ENCODE assay signal across 13 cellular contexts in the genomic region with DNA sequence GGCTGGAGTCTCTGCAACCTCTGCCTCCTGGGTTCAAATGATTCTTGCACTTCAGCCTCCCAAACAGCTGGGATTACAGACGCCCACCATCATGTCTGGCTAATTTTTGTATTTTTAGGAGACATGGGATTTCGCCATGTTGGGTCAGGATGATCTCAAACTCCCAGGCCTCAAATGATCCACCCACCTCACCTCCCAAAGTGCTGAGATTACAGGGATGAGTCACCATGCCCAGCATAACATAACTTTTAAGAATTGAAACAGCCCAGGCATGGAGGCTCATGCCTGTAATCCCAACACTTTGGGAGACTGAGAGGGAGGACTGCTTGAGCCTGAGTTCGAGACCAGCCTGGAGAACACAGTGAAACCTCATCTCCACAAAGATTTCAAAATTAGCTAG. TPM values are rescaled to one million over a fixed set of nuclear protein-coding genes. Genes with fewer than 3 reads are reported as not detected.
A peak's percentile ranks its signal among the peaks of the same experiment; 100 is the strongest.
DNase-seq lines count a peak whose midpoint lies in the region; ATAC-seq, FAIRE-seq and TF ChIP-seq lines count a peak whose summit lies in the region.
"Had no signal": no experiment of that assay in that cellular context is flagged by ENCODE, and none has a peak within 500 bp of the region (broad histone marks: within the 10 kb centered on the region; RNA-seq: fewer than 3 reads in every experiment).

No MANE protein-coding gene starts in this region.

- CTCF ChIA-PET in GM12878 (lab: Yijun Ruan, JAX), result interaction anchor here (1.0 kb wide), 1 partner anchor 219 kb away, joined by 4 read pairs; no protein-coding TSS in a partner anchor

- TF ChIP-seq EP300 in GM12878 (IDR thresholded peaks at IDR 0.05; ENCODE audit: borderline replicate concordance in 1 of 2, control insufficient read depth in 1 of 2, low read depth in 2 of 2, low read length in 2 of 2), result no peak

- in situ Hi-C loops in GM12878 (cut with MboI), result no loop called here

- H3K27me3 Mint-ChIP-seq in T-helper 1 cell treated with Interleukin-12 subunit alpha and Interleukin-12 subunit beta and Interleukin-4 antibody, amounts not matched to agents 30 μg/mL and 1 μg/mL, for 36 hours (ENCODE audit: low read depth), result no peaks in the 10 kb centered on the region
- no peaks in the 10 kb centered on the region for H3K27me3 Mint-ChIP-seq in nephron progenitor cell (ENCODE audit: low read depth, poor library complexity)

- TF ChIP-seq CTCF in GM12878 (IDR thresholded peaks at IDR 0.05 in 2 of 3, conservative IDR thresholded peaks at IDR 0.05 in 1 of 3; ENCODE audit: control insufficient read depth in 2 of 3, extremely low read depth in 1 of 3, insufficient read depth in 1 of 3, low read depth in 3 of 3, low read length in 3 of 3) (no peak), nephron progenitor cell (IDR thresholded peaks at IDR 0.05) (no peak)

- no peak for ATAC-seq in GM12878
- ATAC-seq in HG03175 (IDR thresholded peaks at IDR 0.05; ENCODE audit: unreplicated experiment), result no peak
- ATAC-seq: Panc1 had no signal

- SMC1A ChIA-PET in GM12878 (lab: Charles Lee; ENCODE audit: uncharacterized antibody, unreplicated experiment), result interaction anchor here (0.7 to 2.5 kb wide), 3 partner anchors 8 to 58 kb away, joined by 3 to 7 read pairs (median 4); a partner anchor contains a TSS

- H3K27me3 ChIP-seq in GM12878 (replicated peaks in 1 of 2; ENCODE audit: control insufficient read depth in 2 of 2, insufficient read depth in 2 of 2, low read length in 1 of 2), result no peaks in the 10 kb centered on the region

- H3K4me1 ChIP-seq in GM12878 (ENCODE audit: control insufficient read depth, insufficient read depth, low read length), result no peaks in the 10 kb centered on the region; the same call in 1 of the 2 replicates

- RAD21 ChIA-PET in GM12878 (lab: Charles Lee; ENCODE audit: unreplicated experiment), result no interaction called here

- H3K4me2 ChIP-seq in GM12878 (ENCODE audit: control insufficient read depth, insufficient read depth), result peak overlapping the region; percentile 40

- no peak for TF ChIP-seq POLR2A in GM12878 (IDR thresholded peaks at IDR 0.05; ENCODE audit: low read depth, low read length)

- H3K4me3 ChIP-seq in GM12878, result peak overlapping the region; percentile 46; the same call in 1 of the 2 replicates

- no peaks in the 10 kb centered on the region for H4K20me1 ChIP-seq in GM12878 (ENCODE audit: control insufficient read depth, insufficient read depth)

- H3K4me3 Mint-ChIP-seq in T-helper 1 cell treated with Interleukin-12 subunit alpha and Interleukin-12 subunit beta and Interleukin-4 antibody, amounts not matched to agents 30 μg/mL and 1 μg/mL, for 36 hours, result peak overlapping the region; percentile 50
- peak overlapping the region; percentile 73 for H3K4me3 Mint-ChIP-seq in nephron progenitor cell

- peaks cover 19% of the 10 kb centered on the region for H3K4me1 Mint-ChIP-seq in T-helper 1 cell treated with Interleukin-12 subunit alpha and Interleukin-12 subunit beta and Interleukin-4 antibody, amounts not matched to agents 30 μg/mL and 1 μg/mL, for 36 hours (ENCODE audit: low read depth)
- peaks cover 40% of the 10 kb centered on the region for H3K4me1 Mint-ChIP-seq in nephron progenitor cell

- WGBS in GM12878 (ENCODE audit: insufficient coverage, insufficient replicate concordance, low lambda C conversion rate, missing lambda C conversion rate), result 83% methylated on average over 3 of the region's 3 CpGs

- H3K36me3 ChIP-seq in GM12878 (ENCODE audit: control insufficient read depth in 2 of 2, insufficient read depth in 2 of 2, low read length in 1 of 2), result peaks cover 17 to 42% of the 10 kb centered on the region in 2 experiments

- DNase-seq in T-helper 1 cell, result no peak
- peak; percentile 44 for DNase-seq in M059J (ENCODE audit: low read depth)
- DNase-seq in GM12878 (ENCODE audit: low read depth, low spot score), result no peak
- DNase-seq in nephron progenitor cell, result no peak
- DNase-seq in dermis blood vessel endothelial cell, result no peak
- DNase-seq in stimulated activated CD4-positive, alpha-beta T cell treated with anti-CD3 and anti-CD28 coated beads, Interleukin-4, amount 100 ng/mL, for 1 hour, result no peak
- DNase-seq: activated naive CD4-positive, alpha-beta T cell treated with anti-CD3 and anti-CD28 coated beads, Interleukin-2, amount 10 ng/mL, durations not matched to agents 7 days and 5 days; stimulated activated CD4-positive, alpha-beta T cell treated with anti-CD3 and anti-CD28 coated beads, Interleukin-12 subunit alpha, Interleukin-12 subunit beta, amount 100 ng/mL, for 4 hours had no signal

- H3K9ac ChIP-seq in GM12878 (ENCODE audit: control insufficient read depth, insufficient read depth, low read length), result no peak overlapping the region

- H3K79me2 ChIP-seq in GM12878 (ENCODE audit: control insufficient read depth, insufficient read depth, low read length), result peaks cover 63% of the 10 kb centered on the region

- no peak for FAIRE-seq in GM12878 (lab: Jason Lieb, UNC)
- FAIRE-seq: endometrium had no signal

- no peak overlapping the region for H3K27ac ChIP-seq in GM12878 (ENCODE audit: control insufficient read depth, insufficient read depth)
- H3K27ac ChIP-seq: 22Rv1 had no signal

- no peaks in the 10 kb centered on the region for H3K9me3 ChIP-seq in GM12878 (replicated peaks; ENCODE audit: control insufficient read depth, insufficient read depth, low read length)

- peaks cover 45% of the 10 kb centered on the region for H3K36me3 Mint-ChIP-seq in T-helper 1 cell treated with Interleukin-12 subunit alpha and Interleukin-12 subunit beta and Interleukin-4 antibody, amounts not matched to agents 30 μg/mL and 1 μg/mL, for 36 hours (ENCODE audit: low read depth)
- peaks cover 57% of the 10 kb centered on the region for H3K36me3 Mint-ChIP-seq in nephron progenitor cell (ENCODE audit: low read depth)

- no peak for TF ChIP-seq RAD21 in GM12878 (IDR thresholded peaks at IDR 0.05; ENCODE audit: insufficient read depth, low read depth, low read length)

- H3K27ac Mint-ChIP-seq in T-helper 1 cell treated with Interleukin-12 subunit alpha and Interleukin-12 subunit beta and Interleukin-4 antibody, amounts not matched to agents 30 μg/mL and 1 μg/mL, for 36 hours, result peak overlapping the region; percentile 52
- H3K27ac Mint-ChIP-seq in nephron progenitor cell, result peak overlapping the region; percentile 39
- H3K27ac Mint-ChIP-seq: activated naive CD4-positive, alpha-beta T cell treated with anti-CD3 and anti-CD28 coated beads, Interleukin-2, amount 10 ng/mL, durations not matched to agents 7 days and 5 days had no signal

- no TSS peak for BruUV-seq in GM12878 (replicated peaks; lab: Mats Ljungman, UMichigan)

- H2AFZ ChIP-seq in GM12878 (ENCODE audit: control insufficient read depth, low read depth, low read length), result no peak overlapping the region

- POLR2A ChIA-PET in GM12878 (lab: Charles Lee), result interaction anchor here (1.0 to 1.2 kb wide), 2 partner anchors 8 to 20 kb away, joined by 3 to 4 read pairs; no protein-coding TSS in a partner anchor

- H3K9me3 Mint-ChIP-seq in T-helper 1 cell treated with Interleukin-12 subunit alpha and Interleukin-12 subunit beta and Interleukin-4 antibody, amounts not matched to agents 30 μg/mL and 1 μg/mL, for 36 hours, result no peaks in the 10 kb centered on the region
- no peaks in the 10 kb centered on the region for H3K9me3 Mint-ChIP-seq in nephron progenitor cell
- H3K9me3 Mint-ChIP-seq: activated naive CD4-positive, alpha-beta T cell treated with anti-CD3 and anti-CD28 coated beads, Interleukin-2, amount 10 ng/mL, durations not matched to agents 7 days and 5 days had no signal

- intact Hi-C loops in GM12878 (cut with micrococcal nuclease; ENCODE audit: unreplicated experiment), result no loop called here

TF ChIP-seq in GM12878, 131 proteins besides CTCF, POLR2A, EP300 and RAD21 (continues in another document):
- TF ChIP-seq HDAC6 (IDR thresholded peaks at IDR 0.05; ENCODE audit: unreplicated experiment), result no peak
- no peak for TF ChIP-seq ATF7 (IDR thresholded peaks at IDR 0.05; ENCODE audit: low read depth)

RNA-seq across cellular contexts. Expression of a gene that starts 2.5 kb away (rescaled TPM):
- total RNA-seq in M059J (2014; rRNA removed; shearing (Covaris generic)), result 186 and 260 TPM in 2 replicates
- 81.4 and 82.1 TPM in 2 replicates for total RNA-seq in GM12878 (2013; cell fraction: nucleolus; rRNA removed)
- total RNA-seq in GM12878 (2014; rRNA removed) (106 and 169 TPM in 2 replicates), GM12878 (2014; rRNA removed; fragmentation: Illumina TruSeq; extraction: Trizol) (298 and 321 TPM in 2 replicates), GM12878 (2021) (191 and 195 TPM in 2 replicates), dermis blood vessel endothelial cell (75.7 and 116 TPM in 2 replicates)
- polyA plus RNA-seq in GM12878 (2011; ENCODE audit: low read depth), result 76.3 TPM
- polyA plus RNA-seq in GM12878 (2011; rRNA removed) (182 and 374 TPM in 2 replicates), GM12878 (2014; fragmentation: Illumina TruSeq; extraction: Trizol) (535 and 601 TPM in 2 replicates), GM12878 (2014; fragmentation: Nextera tagmentation; extraction: Ambion mirVana) (100 to 1,000 TPM; 288 to 367 TPM), GM12878 (2014; rRNA removed) (139 and 173 TPM in 2 replicates), GM12878 (2016; fragmentation: Nextera tagmentation; extraction: Ambion mirVana) (100 to 1,000 TPM; 366 to 393 TPM)
- polyA plus RNA-seq in GM12878 (2011; cell fraction: cytosol; rRNA removed), result 55.2 and 56.9 TPM in 2 replicates
- polyA plus RNA-seq in GM12878 (2011; cell fraction: nucleus; rRNA removed), result 19.0 and 29.6 TPM in 2 replicates
- polyA plus RNA-seq in GM12878 (2012), result 210 and 234 TPM in 2 replicates
- polyA minus RNA-seq in GM12878 (2011; rRNA and poly(A)+ RNA removed), result 67.2 and 96.8 TPM in 2 replicates
- 66.8 and 81.0 TPM in 2 replicates for polyA minus RNA-seq in GM12878 (2011; cell fraction: cytosol; rRNA and poly(A)+ RNA removed)
- 9.4 and 18.1 TPM in 2 replicates for polyA minus RNA-seq in GM12878 (2011; cell fraction: nucleus; rRNA and poly(A)+ RNA removed)

RNA-seq across cellular contexts. Expression of a gene that starts 51.8 kb away (rescaled TPM):
- total RNA-seq in M059J (2014; rRNA removed; shearing (Covaris generic)), result 17.4 and 40.2 TPM in 2 replicates
- 438 and 443 TPM in 2 replicates for total RNA-seq in GM12878 (2013; cell fraction: nucleolus; rRNA removed)
- 53.8 and 61.9 TPM in 2 replicates for total RNA-seq in GM12878 (2014; rRNA removed)
- 63.2 and 68.6 TPM in 2 replicates for total RNA-seq in GM12878 (2014; rRNA removed; fragmentation: Illumina TruSeq; extraction: Trizol)
- total RNA-seq in GM12878 (2021), result 67.0 and 67.9 TPM in 2 replicates
- 58.3 TPM for polyA plus RNA-seq in GM12878 (2011; ENCODE audit: low read depth)
- 188 and 243 TPM in 2 replicates for polyA plus RNA-seq in GM12878 (2011; rRNA removed)
- polyA plus RNA-seq in GM12878 (2011; cell fraction: cytosol; rRNA removed), result 117 and 155 TPM in 2 replicates
- polyA plus RNA-seq in GM12878 (2011; cell fraction: nucleus; rRNA removed), result 352 and 369 TPM in 2 replicates
- 57.6 and 76.8 TPM in 2 replicates for polyA plus RNA-seq in GM12878 (2012)
- polyA plus RNA-seq in GM12878 (2014; fragmentation: Illumina TruSeq; extraction: Trizol), result 94.8 and 123 TPM in 2 replicates
- polyA plus RNA-seq in GM12878 (2014; fragmentation: Nextera tagmentation; extraction: Ambion mirVana), result 10 to 100 TPM; 46.3 to 77.8 TPM
- polyA plus RNA-seq in GM12878 (2014; rRNA removed), result 54.6 and 56.6 TPM in 2 replicates
- 10 to 100 TPM; 69.4 to 70.0 TPM for polyA plus RNA-seq in GM12878 (2016; fragmentation: Nextera tagmentation; extraction: Ambion mirVana)
- 106 and 129 TPM in 2 replicates for polyA minus RNA-seq in GM12878 (2011; rRNA and poly(A)+ RNA removed)
- polyA minus RNA-seq in GM12878 (2011; cell fraction: cytosol; rRNA and poly(A)+ RNA removed), result 34.3 and 36.0 TPM in 2 replicates
- 89.0 and 106 TPM in 2 replicates for polyA minus RNA-seq in GM12878 (2011; cell fraction: nucleus; rRNA and poly(A)+ RNA removed)
- total RNA-seq in dermis blood vessel endothelial cell, result 43.4 and 107 TPM in 2 replicates
